In the genomic region with DNA sequence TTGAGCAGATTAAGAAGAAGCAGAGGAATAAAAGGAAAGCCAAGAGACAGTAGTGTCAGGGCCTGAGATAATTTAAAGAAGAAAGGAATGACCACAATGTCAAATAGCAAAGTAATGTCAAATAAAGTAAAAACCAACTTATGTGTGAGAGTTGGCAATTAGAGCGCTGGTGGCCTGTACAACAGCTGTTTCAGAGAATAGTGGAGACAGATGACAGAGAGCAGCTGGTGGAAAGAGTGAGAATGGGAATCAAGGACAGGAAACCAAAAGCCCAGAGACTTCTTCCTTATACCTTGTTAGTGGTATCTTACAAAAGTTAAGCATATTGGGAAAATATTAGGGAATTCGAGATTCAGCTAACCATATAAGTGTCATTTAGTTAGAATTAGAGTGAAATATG, we compare ENCODE assay signal across 16 cellular contexts.
A peak's percentile ranks its signal among the peaks of the same experiment; 100 is the strongest.
DNase-seq lines count a peak whose midpoint lies in the region; ATAC-seq and TF ChIP-seq lines count a peak whose summit lies in the region.
"Had no signal": no experiment of that assay in that cellular context is flagged by ENCODE, and none has a peak within 500 bp of the region (broad histone marks: within the 10 kb centered on the region; RNA-seq: fewer than 3 reads in every experiment).

No MANE protein-coding gene starts in this region.

- no peak overlapping the region for H3K4me2 ChIP-seq in hepatocyte

- peaks cover 8% of the 10 kb centered on the region for H3K9me3 Mint-ChIP-seq in glutamatergic neuron (ENCODE audit: unreplicated experiment)
- peaks cover 31% of the 10 kb centered on the region for H3K9me3 Mint-ChIP-seq in osteocyte (ENCODE audit: unreplicated experiment)
- H3K9me3 Mint-ChIP-seq in activated CD4-positive, alpha-beta T cell treated with anti-CD3 and anti-CD28 coated beads for 36 hours (ENCODE audit: low read depth): peaks cover 13% of the 10 kb centered on the region

- H3K4me1 ChIP-seq in adipocyte (ENCODE audit: control insufficient read depth, insufficient read depth, low read length): no peaks in the 10 kb centered on the region
- no peaks in the 10 kb centered on the region for H3K4me1 ChIP-seq in vagina
- H3K4me1 ChIP-seq in hepatocyte (ENCODE audit: insufficient read depth): no peaks in the 10 kb centered on the region
- H3K4me1 ChIP-seq: HAP-1 had no signal

- H4K20me1 ChIP-seq in hepatocyte (ENCODE audit: insufficient read depth, poor library complexity, severe bottlenecking): no peaks in the 10 kb centered on the region

- 58% methylated on average over 2 of the region's 2 CpGs for WGBS in hepatocyte (ENCODE audit: low lambda C conversion rate, missing lambda C conversion rate)

- H3K36me3 ChIP-seq in adipocyte (ENCODE audit: control insufficient read depth, insufficient read depth, low read length, severe bottlenecking) (no peaks in the 10 kb centered on the region), vagina (no peaks in the 10 kb centered on the region), hepatocyte (replicated peaks; ENCODE audit: insufficient read depth, low read depth) (no peaks in the 10 kb centered on the region)
- H3K36me3 ChIP-seq: HAP-1 had no signal

- peak; percentile 6 for DNase-seq in NCI-H1694 treated with DMSO at 0.1 percent for 48 hours (lab: John Stamatoyannopoulos, UW)
- DNase-seq in NCI-H1694 (lab: John Stamatoyannopoulos, UW): no peak
- peak; percentile 22 for DNase-seq in adipocyte (ENCODE audit: low read depth)
- DNase-seq in glutamatergic neuron: no peak
- DNase-seq in osteocyte (ENCODE audit: extremely low spot score, unreplicated experiment): no peak
- no peak for DNase-seq in activated CD4-positive, alpha-beta T cell treated with anti-CD3 and anti-CD28 coated beads for 36 hours
- DNase-seq in vagina (ENCODE audit: extremely low spot score in 2 of 2): no peak
- no peak for DNase-seq in hepatocyte (ENCODE audit: low spot score)
- DNase-seq: 8988T, C1 segment of cervical spinal cord, IMR-90, Kasumi-1, NCI-H1436, NCI-H2081 treated with DMSO at 0.1 percent for 48 hours, NCI-H345 had no signal

- no peak overlapping the region for H2AFZ ChIP-seq in hepatocyte

- H3K27me3 ChIP-seq in adipocyte (replicated peaks; ENCODE audit: control insufficient read depth, insufficient read depth, low read length) (no peaks in the 10 kb centered on the region), vagina (no peaks in the 10 kb centered on the region), hepatocyte (no peaks in the 10 kb centered on the region)

- intact Hi-C loops in activated CD4-positive, alpha-beta T cell treated with anti-CD3 and anti-CD28 coated beads for 36 hours (cut with DNase I, micrococcal nuclease): no loop called here
- intact Hi-C loops in vagina (cut with DNase I): no loop called here

- H3K4me1 Mint-ChIP-seq in glutamatergic neuron (ENCODE audit: low read depth, unreplicated experiment) (peaks cover 22% of the 10 kb centered on the region), osteocyte (ENCODE audit: unreplicated experiment) (peaks cover 34% of the 10 kb centered on the region)
- no peaks in the 10 kb centered on the region for H3K4me1 Mint-ChIP-seq in activated CD4-positive, alpha-beta T cell treated with anti-CD3 and anti-CD28 coated beads for 36 hours

- no peaks in the 10 kb centered on the region for H3K9me2 ChIP-seq in hepatocyte (replicated peaks; ENCODE audit: insufficient read depth)

- no peaks in the 10 kb centered on the region for H3K79me2 ChIP-seq in hepatocyte

- H3K4me3 ChIP-seq in adipocyte (ENCODE audit: low read length) (no peak overlapping the region), vagina (no peak overlapping the region), hepatocyte (no peak overlapping the region)
- H3K4me3 ChIP-seq: HAP-1 had no signal

- ATAC-seq in activated CD4-positive, alpha-beta T cell treated with anti-CD3 and anti-CD28 coated beads for 36 hours: no peak

- CTCF ChIA-PET in activated CD4-positive, alpha-beta T cell treated with anti-CD3 and anti-CD28 coated beads for 36 hours (lab: Charles Lee): no interaction called here

- H3K27ac Mint-ChIP-seq in glutamatergic neuron (ENCODE audit: unreplicated experiment) (peak overlapping the region; percentile 72), osteocyte (ENCODE audit: unreplicated experiment) (peak overlapping the region; percentile 50)
- no peak overlapping the region for H3K27ac Mint-ChIP-seq in activated CD4-positive, alpha-beta T cell treated with anti-CD3 and anti-CD28 coated beads for 36 hours

- POLR2A ChIA-PET in activated CD4-positive, alpha-beta T cell treated with anti-CD3 and anti-CD28 coated beads for 36 hours (lab: Charles Lee): no interaction called here

- H3K9me3 ChIP-seq in adipocyte (ENCODE audit: control insufficient read depth, low read length): peaks cover 11% of the 10 kb centered on the region
- no peaks in the 10 kb centered on the region for H3K9me3 ChIP-seq in vagina
- H3K9me3 ChIP-seq in hepatocyte (ENCODE audit: low read depth): peaks cover 3% of the 10 kb centered on the region

- H3K4me3 Mint-ChIP-seq in glutamatergic neuron (ENCODE audit: unreplicated experiment) (peak overlapping the region; percentile 52), osteocyte (ENCODE audit: unreplicated experiment) (no peak overlapping the region)
- H3K4me3 Mint-ChIP-seq in activated CD4-positive, alpha-beta T cell treated with anti-CD3 and anti-CD28 coated beads for 36 hours: no peak overlapping the region

- no peak overlapping the region for H3K27ac ChIP-seq in vagina
- no peak overlapping the region for H3K27ac ChIP-seq in hepatocyte

- H3K36me3 Mint-ChIP-seq in glutamatergic neuron (ENCODE audit: unreplicated experiment): peaks cover 18% of the 10 kb centered on the region
- peaks cover 11% of the 10 kb centered on the region for H3K36me3 Mint-ChIP-seq in osteocyte (ENCODE audit: unreplicated experiment)
- no peaks in the 10 kb centered on the region for H3K36me3 Mint-ChIP-seq in activated CD4-positive, alpha-beta T cell treated with anti-CD3 and anti-CD28 coated beads for 36 hours (ENCODE audit: low read depth)

- H3K27me3 Mint-ChIP-seq in glutamatergic neuron (ENCODE audit: unreplicated experiment): peaks cover 4% of the 10 kb centered on the region
- H3K27me3 Mint-ChIP-seq in osteocyte (ENCODE audit: unreplicated experiment): no peaks in the 10 kb centered on the region
- H3K27me3 Mint-ChIP-seq in activated CD4-positive, alpha-beta T cell treated with anti-CD3 and anti-CD28 coated beads for 36 hours: no peaks in the 10 kb centered on the region

- no peak overlapping the region for H3K9ac ChIP-seq in adipocyte (ENCODE audit: low read length)

- TF ChIP-seq CTCF in glutamatergic neuron (IDR thresholded peaks at IDR 0.05; ENCODE audit: partially characterized antibody, unreplicated experiment) (no peak), osteocyte (IDR thresholded peaks at IDR 0.05) (no peak), vagina (IDR thresholded peaks at IDR 0.05) (no peak), hepatocyte (IDR thresholded peaks at IDR 0.05; ENCODE audit: poor library complexity) (no peak)

- no peak for TF ChIP-seq POLR2A in vagina (IDR thresholded peaks at IDR 0.05)

Comparison
In these comparisons a context has a peak if more than half of its experiments do, and no peak if none do; other contexts are left out.
1. DNase-seq: peak in NCI-H1694 treated with DMSO at 0.1 percent for 48 hours (single experiment) and adipocyte (single experiment); none in NCI-H1694 (single experiment), glutamatergic neuron (single experiment), osteocyte (single experiment), activated CD4-positive, alpha-beta T cell treated with anti-CD3 and anti-CD28 coated beads for 36 hours (single experiment), vagina (0 of 2) and hepatocyte (single experiment).